Comparison of ENCODE assay signal across 22 cellular contexts in genomic region chr11:44826922-44827643, GRCh38.
A peak's percentile ranks its signal among the peaks of the same experiment; 100 is the strongest.
DNase-seq lines count a peak whose midpoint lies in the region; ATAC-seq and TF ChIP-seq lines count a peak whose summit lies in the region.
"Had no signal": no experiment of that assay in that cellular context is flagged by ENCODE, and none has a peak within 500 bp of the region (broad histone marks: within the 10 kb centered on the region; RNA-seq: fewer than 3 reads in every experiment).

No MANE protein-coding gene starts in this region.

- TF ChIP-seq POLR2A in gastroesophageal sphincter (IDR thresholded peaks at IDR 0.05) = no peak

- intact Hi-C loops in left ventricle myocardium superior (cut with micrococcal nuclease) = no loop called here
- intact Hi-C loops in Right ventricle myocardium inferior (cut with DNase I) = no loop called here

- H3K27me3 ChIP-seq in gastroesophageal sphincter (no peaks in the 10 kb centered on the region), osteoblast (ENCODE audit: insufficient read depth, low read length) (peaks cover 4% of the 10 kb centered on the region)
- H3K27me3 ChIP-seq: BLaER1 had no signal

- WGBS in gastroesophageal sphincter (ENCODE audit: low coverage in 1 of 2), 2 donors = 100% methylated on average over 1 of the region's 7 CpGs; no CpG with 5 or more reads in 1 of the 2 donors

- no peaks in the 10 kb centered on the region for H3K79me2 ChIP-seq in osteoblast (ENCODE audit: insufficient read depth, low read length)

- DNase-seq in left ventricle myocardium superior (no peak), Right ventricle myocardium inferior (ENCODE audit: missing footprints) (no peak), osteoblast (ENCODE audit: insufficient read length, low spot score, missing footprints) (peak; percentile 75)
- no peak for DNase-seq in activated effector memory CD4-positive, alpha-beta T cell treated with Interleukin-2 at 50 U/mL for 16 hours
- DNase-seq in stimulated activated naive CD4-positive, alpha-beta T cell (lab: John Stamatoyannopoulos, UW) = no peak
- DNase-seq: 8988T; CD4-positive, CD25-positive, alpha-beta regulatory T cell; DMS53; H7; NCI-H1048; NCI-H1417; NCI-H1694; NCI-H2081 treated with DMSO at 0.1 percent for 48 hours; NCI-H2171; NCI-H226; NCI-H510A; NCI-H69; RPMI8226; SHP77 treated with DMSO at 0.1 percent for 48 hours had no signal

- H3K4me1 ChIP-seq in gastroesophageal sphincter (peaks cover 5 to 53% (median 9%) of the 10 kb centered on the region in 3 donors), osteoblast (ENCODE audit: insufficient read depth, low read length) (no peaks in the 10 kb centered on the region)
- H3K4me1 ChIP-seq: BLaER1 had no signal

- H3K4me3 ChIP-seq in gastroesophageal sphincter (no peak overlapping the region), osteoblast (ENCODE audit: insufficient read depth, low read length) (no peak overlapping the region)
- H3K4me3 ChIP-seq: BLaER1 had no signal

- ATAC-seq in left ventricle myocardium superior (peak; percentile 18), Right ventricle myocardium inferior (no peak), gastroesophageal sphincter (no peak), HG02759 (IDR thresholded peaks at IDR 0.05; ENCODE audit: unreplicated experiment) (no peak)

- H2AFZ ChIP-seq in osteoblast (ENCODE audit: low read length) = no peak overlapping the region

- no peaks in the 10 kb centered on the region for H3K36me3 ChIP-seq in gastroesophageal sphincter
- no peaks in the 10 kb centered on the region for H3K36me3 ChIP-seq in osteoblast (ENCODE audit: insufficient read depth, low read length)
- H3K36me3 ChIP-seq: BLaER1 had no signal

- no peak overlapping the region for H3K4me2 ChIP-seq in osteoblast (ENCODE audit: insufficient read depth, low read length)
- H3K4me2 ChIP-seq: BLaER1 had no signal

- TF ChIP-seq CTCF in gastroesophageal sphincter (IDR thresholded peaks at IDR 0.05) = no peak
- no peak for TF ChIP-seq CTCF in osteoblast (IDR thresholded peaks at IDR 0.05; ENCODE audit: extremely low read depth, low read depth, low read length)

- no peaks in the 10 kb centered on the region for H4K20me1 ChIP-seq in osteoblast (ENCODE audit: insufficient read depth, low read length)
- H4K20me1 ChIP-seq: BLaER1 had no signal

- peak overlapping the region in 3 of 4 donors; percentile 25 to 77 (median 59) for H3K27ac ChIP-seq in gastroesophageal sphincter
- H3K27ac ChIP-seq in osteoblast (ENCODE audit: low read depth, low read length) = no peak overlapping the region
- H3K27ac ChIP-seq: BLaER1 had no signal

- TF ChIP-seq EP300 in gastroesophageal sphincter (IDR thresholded peaks at IDR 0.05) = no peak

- no peaks in the 10 kb centered on the region for H3K9me3 ChIP-seq in gastroesophageal sphincter
- no peaks in the 10 kb centered on the region for H3K9me3 ChIP-seq in osteoblast (ENCODE audit: low read depth, low read length)
